ENCODE assay signal across 1 cellular context in genomic region chr1:41476807-41477361, GRCh38.
TF ChIP-seq lines count a peak whose summit lies in the region.

No MANE protein-coding gene starts in this region.

TF ChIP-seq in HepG2, 621 proteins besides CTCF, POLR2A, EP300 and RAD21 (continued from another document):
- TF ChIP-seq PRDM15 (CRISPR knock-in tag; IDR thresholded peaks at IDR 0.05) (peak; percentile 74; the same call in 1 of the 2 replicates), MAX (IDR thresholded peaks at IDR 0.05) (peak; percentile 44; the same call in 1 of the 2 replicates), ZNF687 (CRISPR knock-in tag; IDR thresholded peaks at IDR 0.05) (peak; percentile 56), ZEB1 (IDR thresholded peaks at IDR 0.05; ENCODE audit: insufficient replicate concordance, low read depth) (peak; percentile 75), KLF6 (CRISPR knock-in tag; IDR thresholded peaks at IDR 0.05) (0 out of 2 replicates have a peak, but pooled peaks have one; percentile 50), ZNF121 (CRISPR knock-in tag; IDR thresholded peaks at IDR 0.05) (no peak), ZNF577 (CRISPR knock-in tag; IDR thresholded peaks at IDR 0.05; ENCODE audit: borderline replicate concordance, low read depth) (no peak), CEBPB (IDR thresholded peaks at IDR 0.05; ENCODE audit: borderline replicate concordance, low read depth, low read length) (peak; percentile 87), HIC2 (CRISPR knock-in tag; IDR thresholded peaks at IDR 0.05; ENCODE audit: low read depth) (peak; percentile 74; the same call in 1 of the 2 replicates), ZNF562 (CRISPR knock-in tag; IDR thresholded peaks at IDR 0.05; ENCODE audit: borderline replicate concordance) (no peak), GATAD2A (CRISPR knock-in tag; IDR thresholded peaks at IDR 0.05) (peak; percentile 61; the same call in 1 of the 2 replicates), ZNF883 (CRISPR knock-in tag; IDR thresholded peaks at IDR 0.05; ENCODE audit: not compliant biosample characterization) (no peak), TFDP1 (CRISPR knock-in tag; IDR thresholded peaks at IDR 0.05; ENCODE audit: borderline replicate concordance) (peak; percentile 23; the same call in 1 of the 2 replicates), PAXIP1 (CRISPR knock-in tag; conservative IDR thresholded peaks at IDR 0.05) (peak; percentile 56), CEBPG (CRISPR knock-in tag; IDR thresholded peaks at IDR 0.05) (peak; percentile 83), ZSCAN25 (CRISPR knock-in tag; IDR thresholded peaks at IDR 0.05) (no peak), ESRRA (CRISPR knock-in tag; IDR thresholded peaks at IDR 0.05; ENCODE audit: low read depth) (peak; percentile 71; the same call in 1 of the 2 replicates), RARA (CRISPR knock-in tag; IDR thresholded peaks at IDR 0.05) (0 out of 2 replicates have a peak, but pooled peaks have one; percentile 16), POLR2AphosphoS2 (IDR thresholded peaks at IDR 0.05; ENCODE audit: low read depth, low read length) (no peak), HNRNPL (IDR thresholded peaks at IDR 0.05; ENCODE audit: low read depth, low read length) (peak; percentile 65; the same call in 1 of the 2 replicates), POGK (CRISPR knock-in tag; conservative IDR thresholded peaks at IDR 0.05) (no peak), NR2C2 (CRISPR knock-in tag; IDR thresholded peaks at IDR 0.05; ENCODE audit: borderline replicate concordance) (peak; percentile 68), NR2F1 (CRISPR knock-in tag; IDR thresholded peaks at IDR 0.05) (peak; percentile 31 to 63; a peak in 3 of 4 replicates), CSRNP2 (CRISPR knock-in tag; conservative IDR thresholded peaks at IDR 0.05; ENCODE audit: low read depth) (no peak), FOXP4 (CRISPR knock-in tag; IDR thresholded peaks at IDR 0.05) (no peak), ATF4 (CRISPR knock-in tag; IDR thresholded peaks at IDR 0.05) (no peak)
